1 cellular context compared by ENCODE assay signal in the genomic region with DNA sequence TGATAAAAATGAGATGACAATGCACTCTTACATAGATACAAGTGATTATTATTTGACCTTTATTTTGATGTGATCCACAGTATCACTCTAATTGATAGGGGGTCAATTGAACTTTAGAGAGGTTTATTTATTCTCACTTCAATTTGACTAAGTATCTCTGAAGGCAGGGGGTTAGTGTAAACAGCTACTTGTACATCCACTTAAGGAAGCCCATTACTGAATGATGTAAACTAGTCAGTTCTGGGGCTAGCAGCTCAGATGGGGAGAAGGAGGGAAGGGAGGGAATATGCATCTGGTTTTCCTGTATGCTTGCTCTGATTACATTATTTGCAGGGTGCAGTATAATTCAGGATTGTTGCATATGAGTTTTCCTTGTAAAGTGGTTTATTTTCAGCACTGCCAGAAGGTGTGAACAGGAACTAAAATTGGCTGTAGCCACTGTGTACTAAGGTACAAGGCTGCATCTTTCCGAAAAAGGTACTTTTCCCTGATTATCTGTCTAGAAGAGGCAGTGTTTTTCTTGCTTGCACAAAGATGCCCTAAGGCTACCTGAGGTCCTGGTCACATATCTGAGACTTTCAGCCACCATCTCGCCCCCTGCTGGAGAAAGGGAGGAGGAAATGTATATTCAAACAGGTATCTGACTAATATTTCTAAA.
TF ChIP-seq lines count a peak whose summit lies in the region.

No MANE protein-coding gene starts in this region.

TF ChIP-seq in HEK293, 187 proteins besides CTCF, POLR2A, EP300 and RAD21 (continued from another document):
- TF ChIP-seq ZNF777 (tag by site-specific recombination; IDR thresholded peaks at IDR 0.05; ENCODE audit: borderline replicate concordance) (no peak), ZNF140 (tag by site-specific recombination; IDR thresholded peaks at IDR 0.05) (no peak), MZF1 (tag by site-specific recombination; IDR thresholded peaks at IDR 0.05; ENCODE audit: borderline replicate concordance) (peak; percentile 83), KLF9 (tag by site-specific recombination; IDR thresholded peaks at IDR 0.05; ENCODE audit: low read depth) (no peak), ZEB2 (tag by site-specific recombination; IDR thresholded peaks at IDR 0.05) (peak; percentile 68), ZNF624 (tag by site-specific recombination; IDR thresholded peaks at IDR 0.05) (no peak), HOXC10 (CRISPR knock-in tag; IDR thresholded peaks at IDR 0.05) (no peak), ZNF335 (tag by site-specific recombination; conservative IDR thresholded peaks at IDR 0.05) (peak; percentile 33; the same call in 1 of the 2 replicates), SCRT2 (tag by site-specific recombination; IDR thresholded peaks at IDR 0.05) (peak; percentile 90), KLF7 (tag by site-specific recombination; IDR thresholded peaks at IDR 0.05; ENCODE audit: borderline replicate concordance) (no peak), ZNF510 (tag by site-specific recombination; IDR thresholded peaks at IDR 0.05; ENCODE audit: insufficient replicate concordance) (no peak), ZSCAN23 (tag by site-specific recombination; IDR thresholded peaks at IDR 0.05) (no peak), ZNF157 (tag by site-specific recombination; IDR thresholded peaks at IDR 0.05) (no peak), SCRT1 (tag by site-specific recombination; IDR thresholded peaks at IDR 0.05; ENCODE audit: borderline replicate concordance) (peak; percentile 76), ZNF416 (tag by site-specific recombination; IDR thresholded peaks at IDR 0.05) (no peak), RBAK (tag by site-specific recombination; IDR thresholded peaks at IDR 0.05) (no peak), ZBTB21 (tag by site-specific recombination; IDR thresholded peaks at IDR 0.05) (0 out of 2 replicates have a peak, but pooled peaks have one; percentile 21), KLF8 (tag by site-specific recombination; IDR thresholded peaks at IDR 0.05) (0 out of 2 replicates have a peak, but pooled peaks have one; percentile 37), WT1 (tag by site-specific recombination; IDR thresholded peaks at IDR 0.05) (peak; percentile 99), ZBTB1 (tag by site-specific recombination; IDR thresholded peaks at IDR 0.05) (no peak), OSR2 (tag by site-specific recombination; IDR thresholded peaks at IDR 0.05) (peak; percentile 98), ZBTB48 (tag by site-specific recombination; IDR thresholded peaks at IDR 0.05) (peak; percentile 39; the same call in 1 of the 2 replicates), ZNF221 (tag by site-specific recombination; IDR thresholded peaks at IDR 0.05; ENCODE audit: borderline replicate concordance) (0 out of 2 replicates have a peak, but pooled peaks have one; percentile 5), IKZF3 (tag by site-specific recombination; IDR thresholded peaks at IDR 0.05) (peak; percentile 78), ZNF623 (tag by site-specific recombination; IDR thresholded peaks at IDR 0.05) (no peak), PRDM1 (tag by site-specific recombination; IDR thresholded peaks at IDR 0.05) (no peak), ZNF548 (tag by site-specific recombination; IDR thresholded peaks at IDR 0.05) (no peak)
- TF ChIP-seq, protein P1, sequence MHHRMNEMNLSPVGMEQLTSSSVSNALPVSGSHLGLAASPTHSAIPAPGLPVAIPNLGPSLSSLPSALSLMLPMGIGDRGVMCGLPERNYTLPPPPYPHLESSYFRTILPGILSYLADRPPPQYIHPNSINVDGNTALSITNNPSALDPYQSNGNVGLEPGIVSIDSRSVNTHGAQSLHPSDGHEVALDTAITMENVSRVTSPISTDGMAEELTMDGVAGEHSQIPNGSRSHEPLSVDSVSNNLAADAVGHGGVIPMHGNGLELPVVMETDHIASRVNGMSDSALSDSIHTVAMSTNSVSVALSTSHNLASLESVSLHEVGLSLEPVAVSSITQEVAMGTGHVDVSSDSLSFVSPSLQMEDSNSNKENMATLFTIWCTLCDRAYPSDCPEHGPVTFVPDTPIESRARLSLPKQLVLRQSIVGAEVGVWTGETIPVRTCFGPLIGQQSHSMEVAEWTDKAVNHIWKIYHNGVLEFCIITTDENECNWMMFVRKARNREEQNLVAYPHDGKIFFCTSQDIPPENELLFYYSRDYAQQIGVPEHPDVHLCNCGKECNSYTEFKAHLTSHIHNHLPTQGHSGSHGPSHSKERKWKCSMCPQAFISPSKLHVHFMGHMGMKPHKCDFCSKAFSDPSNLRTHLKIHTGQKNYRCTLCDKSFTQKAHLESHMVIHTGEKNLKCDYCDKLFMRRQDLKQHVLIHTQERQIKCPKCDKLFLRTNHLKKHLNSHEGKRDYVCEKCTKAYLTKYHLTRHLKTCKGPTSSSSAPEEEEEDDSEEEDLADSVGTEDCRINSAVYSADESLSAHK (tag by site-specific recombination; IDR thresholded peaks at IDR 0.05): peak; percentile 48
- TF ChIP-seq, protein P2, sequence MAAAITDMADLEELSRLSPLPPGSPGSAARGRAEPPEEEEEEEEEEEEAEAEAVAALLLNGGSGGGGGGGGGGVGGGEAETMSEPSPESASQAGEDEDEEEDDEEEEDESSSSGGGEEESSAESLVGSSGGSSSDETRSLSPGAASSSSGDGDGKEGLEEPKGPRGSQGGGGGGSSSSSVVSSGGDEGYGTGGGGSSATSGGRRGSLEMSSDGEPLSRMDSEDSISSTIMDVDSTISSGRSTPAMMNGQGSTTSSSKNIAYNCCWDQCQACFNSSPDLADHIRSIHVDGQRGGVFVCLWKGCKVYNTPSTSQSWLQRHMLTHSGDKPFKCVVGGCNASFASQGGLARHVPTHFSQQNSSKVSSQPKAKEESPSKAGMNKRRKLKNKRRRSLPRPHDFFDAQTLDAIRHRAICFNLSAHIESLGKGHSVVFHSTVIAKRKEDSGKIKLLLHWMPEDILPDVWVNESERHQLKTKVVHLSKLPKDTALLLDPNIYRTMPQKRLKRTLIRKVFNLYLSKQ (tag by site-specific recombination; IDR thresholded peaks at IDR 0.05; ENCODE audit: borderline replicate concordance): no peak
- TF ChIP-seq, protein P3, sequence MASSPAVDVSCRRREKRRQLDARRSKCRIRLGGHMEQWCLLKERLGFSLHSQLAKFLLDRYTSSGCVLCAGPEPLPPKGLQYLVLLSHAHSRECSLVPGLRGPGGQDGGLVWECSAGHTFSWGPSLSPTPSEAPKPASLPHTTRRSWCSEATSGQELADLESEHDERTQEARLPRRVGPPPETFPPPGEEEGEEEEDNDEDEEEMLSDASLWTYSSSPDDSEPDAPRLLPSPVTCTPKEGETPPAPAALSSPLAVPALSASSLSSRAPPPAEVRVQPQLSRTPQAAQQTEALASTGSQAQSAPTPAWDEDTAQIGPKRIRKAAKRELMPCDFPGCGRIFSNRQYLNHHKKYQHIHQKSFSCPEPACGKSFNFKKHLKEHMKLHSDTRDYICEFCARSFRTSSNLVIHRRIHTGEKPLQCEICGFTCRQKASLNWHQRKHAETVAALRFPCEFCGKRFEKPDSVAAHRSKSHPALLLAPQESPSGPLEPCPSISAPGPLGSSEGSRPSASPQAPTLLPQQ (tag by site-specific recombination; IDR thresholded peaks at IDR 0.05): 0 out of 2 replicates have a peak, but pooled peaks have one; percentile 45
- TF ChIP-seq, protein P4, sequence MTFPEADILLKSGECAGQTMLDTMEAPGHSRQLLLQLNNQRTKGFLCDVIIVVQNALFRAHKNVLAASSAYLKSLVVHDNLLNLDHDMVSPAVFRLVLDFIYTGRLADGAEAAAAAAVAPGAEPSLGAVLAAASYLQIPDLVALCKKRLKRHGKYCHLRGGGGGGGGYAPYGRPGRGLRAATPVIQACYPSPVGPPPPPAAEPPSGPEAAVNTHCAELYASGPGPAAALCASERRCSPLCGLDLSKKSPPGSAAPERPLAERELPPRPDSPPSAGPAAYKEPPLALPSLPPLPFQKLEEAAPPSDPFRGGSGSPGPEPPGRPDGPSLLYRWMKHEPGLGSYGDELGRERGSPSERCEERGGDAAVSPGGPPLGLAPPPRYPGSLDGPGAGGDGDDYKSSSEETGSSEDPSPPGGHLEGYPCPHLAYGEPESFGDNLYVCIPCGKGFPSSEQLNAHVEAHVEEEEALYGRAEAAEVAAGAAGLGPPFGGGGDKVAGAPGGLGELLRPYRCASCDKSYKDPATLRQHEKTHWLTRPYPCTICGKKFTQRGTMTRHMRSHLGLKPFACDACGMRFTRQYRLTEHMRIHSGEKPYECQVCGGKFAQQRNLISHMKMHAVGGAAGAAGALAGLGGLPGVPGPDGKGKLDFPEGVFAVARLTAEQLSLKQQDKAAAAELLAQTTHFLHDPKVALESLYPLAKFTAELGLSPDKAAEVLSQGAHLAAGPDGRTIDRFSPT (tag by site-specific recombination; IDR thresholded peaks at IDR 0.05): peak; percentile 42; the same call in 1 of the 2 replicates
- TF ChIP-seq, protein P5, sequence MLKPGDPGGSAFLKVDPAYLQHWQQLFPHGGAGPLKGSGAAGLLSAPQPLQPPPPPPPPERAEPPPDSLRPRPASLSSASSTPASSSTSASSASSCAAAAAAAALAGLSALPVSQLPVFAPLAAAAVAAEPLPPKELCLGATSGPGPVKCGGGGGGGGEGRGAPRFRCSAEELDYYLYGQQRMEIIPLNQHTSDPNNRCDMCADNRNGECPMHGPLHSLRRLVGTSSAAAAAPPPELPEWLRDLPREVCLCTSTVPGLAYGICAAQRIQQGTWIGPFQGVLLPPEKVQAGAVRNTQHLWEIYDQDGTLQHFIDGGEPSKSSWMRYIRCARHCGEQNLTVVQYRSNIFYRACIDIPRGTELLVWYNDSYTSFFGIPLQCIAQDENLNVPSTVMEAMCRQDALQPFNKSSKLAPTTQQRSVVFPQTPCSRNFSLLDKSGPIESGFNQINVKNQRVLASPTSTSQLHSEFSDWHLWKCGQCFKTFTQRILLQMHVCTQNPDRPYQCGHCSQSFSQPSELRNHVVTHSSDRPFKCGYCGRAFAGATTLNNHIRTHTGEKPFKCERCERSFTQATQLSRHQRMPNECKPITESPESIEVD (tag by site-specific recombination; IDR thresholded peaks at IDR 0.05): peak; percentile 91
